13 cellular contexts compared by ENCODE assay signal in genomic region chr9:61226438-61226837, GRCh38. TPM values are rescaled to one million over a fixed set of nuclear protein-coding genes. Genes with fewer than 3 reads are reported as not detected.
DNase-seq lines count a peak whose midpoint lies in the region; ATAC-seq, FAIRE-seq and TF ChIP-seq lines count a peak whose summit lies in the region.
"Not testable (repeated sequence)": the region's sequence is repeated elsewhere in the genome, so short reads cannot be mapped to it uniquely, and the experiment has no call there.
"Had no signal": no experiment of that assay in that cellular context is flagged by ENCODE, and none has a peak within 500 bp of the region (broad histone marks: within the 10 kb centered on the region; RNA-seq: fewer than 3 reads in every experiment).

No MANE protein-coding gene starts in this region.

- H3K4me2 ChIP-seq in GM23248 (ENCODE audit: unreplicated experiment); PC-3 (ENCODE audit: low read length): not testable (repeated sequence)

- in situ Hi-C loops in GM23248 (cut with MboI); astrocyte of the spinal cord (cut with HindIII; ENCODE audit: low sequenced_read_pairs): not testable (repeated sequence)

- not testable (repeated sequence) for H3K4me3 ChIP-seq in GM23248; PC-3 (ENCODE audit: low read length); astrocyte of the spinal cord (ENCODE audit: low read depth, low read length); bronchial epithelial cell (ENCODE audit: low read depth, low read length); fibroblast of pulmonary artery (replicated peaks; ENCODE audit: low read depth, low read length)

- H3F3A ChIP-seq in GM23248 (ENCODE audit: insufficient read depth); PC-3 (ENCODE audit: low read length, unreplicated experiment): not testable (repeated sequence)

- H3K9me3 ChIP-seq in GM23248 (ENCODE audit: low read depth); PC-3 (ENCODE audit: low read length): not testable (repeated sequence)

- FAIRE-seq in bronchial epithelial cell (lab: Jason Lieb, UNC): not testable (repeated sequence)

- intact Hi-C loops in PC-3 (cut with micrococcal nuclease): not testable (repeated sequence)

- CTCF ChIA-PET in PC-3 (lab: Charles Lee): not testable (repeated sequence)

- WGBS in GM23248 (ENCODE audit: low coverage in 1 of 2, low lambda C conversion rate in 2 of 2, missing lambda C conversion rate in 2 of 2), 2 experiments: 46% methylated on average over 1 of the region's 4 CpGs; no CpG with 5 or more reads in 1 of the 2 experiments

- not testable (repeated sequence) for H3K79me2 ChIP-seq in GM23248 (ENCODE audit: insufficient read depth); PC-3 (ENCODE audit: low read length)

- POLR2A ChIA-PET in PC-3 (lab: Charles Lee; ENCODE audit: unreplicated experiment): not testable (repeated sequence)

- not testable (repeated sequence) for TF ChIP-seq CTCF in PC-3 (conservative IDR thresholded peaks at IDR 0.05; ENCODE audit: low read depth, low read length); astrocyte of the spinal cord (IDR thresholded peaks at IDR 0.05; ENCODE audit: low read depth, low read length); bronchial epithelial cell (IDR thresholded peaks at IDR 0.05; ENCODE audit: insufficient read depth, low read length, severe bottlenecking); fibroblast of pulmonary artery (IDR thresholded peaks at IDR 0.05; ENCODE audit: low read length, missing control alignments)

- H3K4me1 ChIP-seq in GM23248 (ENCODE audit: insufficient read depth); PC-3 (ENCODE audit: insufficient read depth, low read length): not testable (repeated sequence)

- H2AFZ ChIP-seq in GM23248; PC-3 (ENCODE audit: low read length): not testable (repeated sequence)

- not testable (repeated sequence) for H3K9me2 ChIP-seq in GM23248 (ENCODE audit: insufficient read depth); PC-3 (replicated peaks; ENCODE audit: low read length)

- not testable (repeated sequence) for H4K20me1 ChIP-seq in GM23248 (ENCODE audit: insufficient read depth); PC-3 (ENCODE audit: low read length)

- peak; percentile 46 for DNase-seq in Daoy (ENCODE audit: low read depth)
- peak; percentile 0 for DNase-seq in GM23248
- peak; percentile 10 for DNase-seq in PC-3
- peak; percentile 28 for DNase-seq in astrocyte of the spinal cord (ENCODE audit: low read depth, low spot score)
- peak; percentile 39 for DNase-seq in bronchial epithelial cell (ENCODE audit: low read depth)
- peak; percentile 1 for DNase-seq in fibroblast of pulmonary artery (ENCODE audit: low read depth)
- DNase-seq in renal cortical epithelial cell (ENCODE audit: low read depth): peak; percentile 0

- not testable (repeated sequence) for BruUV-seq in PC-3 (replicated peaks; lab: Mats Ljungman, UMichigan)

- not testable (repeated sequence) for H3K36me3 ChIP-seq in GM23248 (ENCODE audit: low read depth); PC-3 (ENCODE audit: low read depth, low read length); bronchial epithelial cell (ENCODE audit: control insufficient read depth, insufficient read depth, low read length)

- not testable (repeated sequence) for ATAC-seq in PC-3

- H3K9ac ChIP-seq in GM23248; PC-3 (ENCODE audit: low read length): not testable (repeated sequence)

- not testable (repeated sequence) for H3K27me3 ChIP-seq in GM23248 (replicated peaks; ENCODE audit: insufficient read depth); PC-3 (ENCODE audit: low read length); bronchial epithelial cell (ENCODE audit: control insufficient read depth, insufficient read depth, low read length)

- not testable (repeated sequence) for H3K27ac ChIP-seq in GM23248; PC-3 (ENCODE audit: low read length)

RNA-seq across cellular contexts. Expression of gene SPATA31A7, which starts 36.6 kb away (rescaled TPM):
- total RNA-seq in Daoy (2014; rRNA removed; shearing (Covaris generic)): 0.06 TPM in 1 of 2 replicates, not detected in the other
- total RNA-seq in GM23248 (2014; rRNA removed; shearing (Covaris generic)): not detected in 2 replicates
- not detected in 2 replicates for polyA plus RNA-seq in GM23248 (2016; fragmentation: Nextera tagmentation; extraction: Ambion mirVana)
- total RNA-seq in PC-3 (2014; rRNA removed): not detected in 2 replicates
- not detected in 2 replicates for total RNA-seq in bronchial epithelial cell
- total RNA-seq in renal cortical epithelial cell: not detected in 2 replicates
- total RNA-seq: Caco-2; CD4-positive, alpha-beta T cell; H4; HT-29 had no signal
- polyA plus RNA-seq: A549, BJ had no signal
